Comparison of ENCODE assay signal across 2 cellular contexts in genomic region chr13:101115762-101116161, GRCh38.
TF ChIP-seq lines count a peak whose summit lies in the region.

No MANE protein-coding gene starts in this region.

TF ChIP-seq in GM23338, 12 proteins besides CTCF, POLR2A, EP300 and RAD21:
- TF ChIP-seq, protein P1, sequence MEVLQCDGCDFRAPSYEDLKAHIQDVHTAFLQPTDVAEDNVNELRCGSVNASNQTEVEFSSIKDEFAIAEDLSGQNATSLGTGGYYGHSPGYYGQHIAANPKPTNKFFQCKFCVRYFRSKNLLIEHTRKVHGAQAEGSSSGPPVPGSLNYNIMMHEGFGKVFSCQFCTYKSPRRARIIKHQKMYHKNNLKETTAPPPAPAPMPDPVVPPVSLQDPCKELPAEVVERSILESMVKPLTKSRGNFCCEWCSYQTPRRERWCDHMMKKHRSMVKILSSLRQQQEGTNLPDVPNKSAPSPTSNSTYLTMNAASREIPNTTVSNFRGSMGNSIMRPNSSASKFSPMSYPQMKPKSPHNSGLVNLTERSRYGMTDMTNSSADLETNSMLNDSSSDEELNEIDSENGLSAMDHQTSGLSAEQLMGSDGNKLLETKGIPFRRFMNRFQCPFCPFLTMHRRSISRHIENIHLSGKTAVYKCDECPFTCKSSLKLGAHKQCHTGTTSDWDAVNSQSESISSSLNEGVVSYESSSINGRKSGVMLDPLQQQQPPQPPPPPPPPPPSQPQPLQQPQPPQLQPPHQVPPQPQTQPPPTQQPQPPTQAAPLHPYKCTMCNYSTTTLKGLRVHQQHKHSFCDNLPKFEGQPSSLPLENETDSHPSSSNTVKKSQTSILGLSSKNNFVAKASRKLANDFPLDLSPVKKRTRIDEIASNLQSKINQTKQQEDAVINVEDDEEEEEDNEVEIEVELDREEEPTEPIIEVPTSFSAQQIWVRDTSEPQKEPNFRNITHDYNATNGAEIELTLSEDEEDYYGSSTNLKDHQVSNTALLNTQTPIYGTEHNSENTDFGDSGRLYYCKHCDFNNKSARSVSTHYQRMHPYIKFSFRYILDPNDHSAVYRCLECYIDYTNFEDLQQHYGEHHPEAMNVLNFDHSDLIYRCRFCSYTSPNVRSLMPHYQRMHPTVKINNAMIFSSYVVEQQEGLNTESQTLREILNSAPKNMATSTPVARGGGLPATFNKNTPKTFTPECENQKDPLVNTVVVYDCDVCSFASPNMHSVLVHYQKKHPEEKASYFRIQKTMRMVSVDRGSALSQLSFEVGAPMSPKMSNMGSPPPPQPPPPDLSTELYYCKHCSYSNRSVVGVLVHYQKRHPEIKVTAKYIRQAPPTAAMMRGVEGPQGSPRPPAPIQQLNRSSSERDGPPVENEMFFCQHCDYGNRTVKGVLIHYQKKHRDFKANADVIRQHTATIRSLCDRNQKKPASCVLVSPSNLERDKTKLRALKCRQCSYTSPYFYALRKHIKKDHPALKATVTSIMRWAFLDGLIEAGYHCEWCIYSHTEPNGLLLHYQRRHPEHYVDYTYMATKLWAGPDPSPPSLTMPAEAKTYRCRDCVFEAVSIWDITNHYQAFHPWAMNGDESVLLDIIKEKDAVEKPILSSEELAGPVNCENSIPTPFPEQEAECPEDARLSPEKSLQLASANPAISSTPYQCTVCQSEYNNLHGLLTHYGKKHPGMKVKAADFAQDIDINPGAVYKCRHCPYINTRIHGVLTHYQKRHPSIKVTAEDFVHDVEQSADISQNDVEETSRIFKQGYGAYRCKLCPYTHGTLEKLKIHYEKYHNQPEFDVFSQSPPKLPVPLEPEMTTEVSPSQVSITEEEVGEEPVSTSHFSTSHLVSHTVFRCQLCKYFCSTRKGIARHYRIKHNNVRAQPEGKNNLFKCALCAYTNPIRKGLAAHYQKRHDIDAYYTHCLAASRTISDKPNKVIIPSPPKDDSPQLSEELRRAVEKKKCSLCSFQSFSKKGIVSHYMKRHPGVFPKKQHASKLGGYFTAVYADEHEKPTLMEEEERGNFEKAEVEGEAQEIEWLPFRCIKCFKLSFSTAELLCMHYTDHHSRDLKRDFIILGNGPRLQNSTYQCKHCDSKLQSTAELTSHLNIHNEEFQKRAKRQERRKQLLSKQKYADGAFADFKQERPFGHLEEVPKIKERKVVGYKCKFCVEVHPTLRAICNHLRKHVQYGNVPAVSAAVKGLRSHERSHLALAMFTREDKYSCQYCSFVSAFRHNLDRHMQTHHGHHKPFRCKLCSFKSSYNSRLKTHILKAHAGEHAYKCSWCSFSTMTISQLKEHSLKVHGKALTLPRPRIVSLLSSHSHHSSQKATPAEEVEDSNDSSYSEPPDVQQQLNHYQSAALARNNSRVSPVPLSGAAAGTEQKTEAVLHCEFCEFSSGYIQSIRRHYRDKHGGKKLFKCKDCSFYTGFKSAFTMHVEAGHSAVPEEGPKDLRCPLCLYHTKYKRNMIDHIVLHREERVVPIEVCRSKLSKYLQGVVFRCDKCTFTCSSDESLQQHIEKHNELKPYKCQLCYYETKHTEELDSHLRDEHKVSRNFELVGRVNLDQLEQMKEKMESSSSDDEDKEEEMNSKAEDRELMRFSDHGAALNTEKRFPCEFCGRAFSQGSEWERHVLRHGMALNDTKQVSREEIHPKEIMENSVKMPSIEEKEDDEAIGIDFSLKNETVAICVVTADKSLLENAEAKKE (CRISPR knock-in tag; IDR thresholded peaks at IDR 0.05), result peak; percentile 75
- TF ChIP-seq, protein P2, sequence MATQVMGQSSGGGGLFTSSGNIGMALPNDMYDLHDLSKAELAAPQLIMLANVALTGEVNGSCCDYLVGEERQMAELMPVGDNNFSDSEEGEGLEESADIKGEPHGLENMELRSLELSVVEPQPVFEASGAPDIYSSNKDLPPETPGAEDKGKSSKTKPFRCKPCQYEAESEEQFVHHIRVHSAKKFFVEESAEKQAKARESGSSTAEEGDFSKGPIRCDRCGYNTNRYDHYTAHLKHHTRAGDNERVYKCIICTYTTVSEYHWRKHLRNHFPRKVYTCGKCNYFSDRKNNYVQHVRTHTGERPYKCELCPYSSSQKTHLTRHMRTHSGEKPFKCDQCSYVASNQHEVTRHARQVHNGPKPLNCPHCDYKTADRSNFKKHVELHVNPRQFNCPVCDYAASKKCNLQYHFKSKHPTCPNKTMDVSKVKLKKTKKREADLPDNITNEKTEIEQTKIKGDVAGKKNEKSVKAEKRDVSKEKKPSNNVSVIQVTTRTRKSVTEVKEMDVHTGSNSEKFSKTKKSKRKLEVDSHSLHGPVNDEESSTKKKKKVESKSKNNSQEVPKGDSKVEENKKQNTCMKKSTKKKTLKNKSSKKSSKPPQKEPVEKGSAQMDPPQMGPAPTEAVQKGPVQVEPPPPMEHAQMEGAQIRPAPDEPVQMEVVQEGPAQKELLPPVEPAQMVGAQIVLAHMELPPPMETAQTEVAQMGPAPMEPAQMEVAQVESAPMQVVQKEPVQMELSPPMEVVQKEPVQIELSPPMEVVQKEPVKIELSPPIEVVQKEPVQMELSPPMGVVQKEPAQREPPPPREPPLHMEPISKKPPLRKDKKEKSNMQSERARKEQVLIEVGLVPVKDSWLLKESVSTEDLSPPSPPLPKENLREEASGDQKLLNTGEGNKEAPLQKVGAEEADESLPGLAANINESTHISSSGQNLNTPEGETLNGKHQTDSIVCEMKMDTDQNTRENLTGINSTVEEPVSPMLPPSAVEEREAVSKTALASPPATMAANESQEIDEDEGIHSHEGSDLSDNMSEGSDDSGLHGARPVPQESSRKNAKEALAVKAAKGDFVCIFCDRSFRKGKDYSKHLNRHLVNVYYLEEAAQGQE (IDR thresholded peaks at IDR 0.05; ENCODE audit: unreplicated experiment), result no peak
- TF ChIP-seq ZNF114 (CRISPR knock-in tag; IDR thresholded peaks at IDR 0.05), result no peak
- no peak for TF ChIP-seq CREB1 (CRISPR knock-in tag; IDR thresholded peaks at IDR 0.05; ENCODE audit: low read depth)
- TF ChIP-seq EZH2phosphoT487 (IDR thresholded peaks at IDR 0.05; ENCODE audit: unreplicated experiment), result no peak
- no peak for TF ChIP-seq POLR2AphosphoS5 (IDR thresholded peaks at IDR 0.05; ENCODE audit: low read depth)
- no peak for TF ChIP-seq JUNB (IDR thresholded peaks at IDR 0.05; ENCODE audit: unreplicated experiment)
- no peak for TF ChIP-seq STAT1 (IDR thresholded peaks at IDR 0.05; ENCODE audit: unreplicated experiment)
- TF ChIP-seq ZNF331 (CRISPR knock-in tag; IDR thresholded peaks at IDR 0.05; ENCODE audit: low read depth), result no peak
- peak; percentile 73 for TF ChIP-seq NANOG (IDR thresholded peaks at IDR 0.05; ENCODE audit: borderline replicate concordance)
TF ChIP-seq in GM23338: peak in this region for 2.

TF ChIP-seq in HEK293T, 16 proteins besides CTCF, POLR2A, EP300 and RAD21 (continued from another document):
- TF ChIP-seq FOXM1 (IDR thresholded peaks at IDR 0.05; ENCODE audit: borderline replicate concordance) (no peak), FOXA1 (IDR thresholded peaks at IDR 0.05) (no peak), NFRKB (IDR thresholded peaks at IDR 0.05) (no peak), CTBP1 (IDR thresholded peaks at IDR 0.05; ENCODE audit: borderline replicate concordance) (no peak), TARDBP (IDR thresholded peaks at IDR 0.05) (no peak), HDGF (IDR thresholded peaks at IDR 0.05; ENCODE audit: borderline replicate concordance) (no peak), SP1 (IDR thresholded peaks at IDR 0.05) (no peak)
TF ChIP-seq in HEK293T: peak in this region for 0.
